19 cellular contexts compared by ENCODE assay signal in the genomic region with DNA sequence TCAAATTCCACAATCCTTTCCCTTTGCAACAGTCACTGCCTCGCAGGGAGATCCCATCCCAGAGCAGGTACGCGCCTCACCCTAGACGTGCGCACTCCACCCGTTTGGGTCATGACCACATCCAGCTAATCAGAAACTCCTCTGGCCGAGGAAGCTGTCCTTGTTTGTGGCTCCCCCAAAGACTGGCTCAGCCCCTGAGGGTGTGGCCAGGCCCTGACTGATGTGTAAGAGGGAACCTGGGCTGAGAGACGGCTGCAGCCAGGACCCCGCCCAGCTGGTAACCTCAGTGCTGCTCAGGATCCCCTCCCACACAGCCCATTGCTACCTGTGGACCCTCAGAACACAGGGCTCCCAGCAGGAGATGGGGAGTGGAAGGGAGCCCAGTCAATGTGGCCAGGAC.
DNase-seq lines count a peak whose midpoint lies in the region; ATAC-seq and TF ChIP-seq lines count a peak whose summit lies in the region.
"Had no signal": no experiment of that assay in that cellular context is flagged by ENCODE, and none has a peak within 500 bp of the region (broad histone marks: within the 10 kb centered on the region; RNA-seq: fewer than 3 reads in every experiment).

No MANE protein-coding gene starts in this region.

- H3K9me2 ChIP-seq in GM23338 (ENCODE audit: insufficient read depth), result 0 out of 2 replicates have a peak, but pooled peaks cover 5% of the 10 kb centered on the region

- H3K27me3 Mint-ChIP-seq in GM23338 (ENCODE audit: insufficient read depth, low read depth, poor library complexity) (no peaks in the 10 kb centered on the region), WTC11 (ENCODE audit: low read depth) (no peaks in the 10 kb centered on the region; the same call in 1 of the 2 replicates)

- H3K9me3 Mint-ChIP-seq in GM23338, result no peaks in the 10 kb centered on the region
- H3K9me3 Mint-ChIP-seq in WTC11, result peaks cover 10% of the 10 kb centered on the region
- H3K9me3 Mint-ChIP-seq: CD4-positive, CD25-positive, alpha-beta regulatory T cell; CD8-positive, alpha-beta T cell had no signal

- ATAC-seq in GM23338 (peak; percentile 45), WTC11 (peak; percentile 65), GM19324 (IDR thresholded peaks at IDR 0.05; ENCODE audit: low FRiP score, unreplicated experiment) (no peak)
- ATAC-seq: CD8-positive, alpha-beta T cell; GM12878; HCT116 had no signal

- no peak for TF ChIP-seq CTCF in GM23338 (conservative IDR thresholded peaks at IDR 0.05; ENCODE audit: low read depth in 2 of 2)
- no peak for TF ChIP-seq CTCF in WTC11 (IDR thresholded peaks at IDR 0.05)

- POLR2A ChIA-PET in WTC11 (lab: Charles Lee), result no interaction called here

- H4K20me1 ChIP-seq in GM23338 (replicated peaks; ENCODE audit: insufficient read depth), result no peaks in the 10 kb centered on the region
- H4K20me1 ChIP-seq: BLaER1 had no signal

- H4K8ac ChIP-seq in neuronal stem cell (ENCODE audit: low read depth, low read length), result no peak overlapping the region

- H3K14ac ChIP-seq in neuronal stem cell (ENCODE audit: low read length), result no peak overlapping the region

- H2BK120ac ChIP-seq in neuronal stem cell (ENCODE audit: low read depth, low read length), result no peak overlapping the region

- H3K27me3 ChIP-seq in GM23338 (ENCODE audit: insufficient read depth), result no peaks in the 10 kb centered on the region
- H3K27me3 ChIP-seq in neuronal stem cell (ENCODE audit: control insufficient read depth in 3 of 3, insufficient read depth in 3 of 3, low read depth in 1 of 3, low read length in 3 of 3), result no peaks in the 10 kb centered on the region
- H3K27me3 ChIP-seq: BLaER1 had no signal

- H2BK15ac ChIP-seq in neuronal stem cell (ENCODE audit: low read length), result no peak overlapping the region

- no peaks in the 10 kb centered on the region for H3K79me2 ChIP-seq in GM23338 (replicated peaks; ENCODE audit: insufficient read depth)

- H3K4me2 ChIP-seq in GM23338 (no peak overlapping the region), neuronal stem cell (ENCODE audit: insufficient read depth, low read length, poor library complexity, severe bottlenecking) (no peak overlapping the region)

- no peak for DNase-seq in GM23338 (ENCODE audit: low spot score)
- DNase-seq in WTC11 (ENCODE audit: low spot score), result no peak
- no peak for DNase-seq in neuronal stem cell (ENCODE audit: low spot score)
- no peak for DNase-seq in iPS-NIHi7 (ENCODE audit: extremely low spot score)
- DNase-seq in HT-29 (ENCODE audit: low spot score), result no peak
- DNase-seq: Caco-2; CD4-positive, CD25-positive, alpha-beta regulatory T cell; DMS 273 treated with DMSO at 0.1 percent for 48 hours; DMS79; EL; GDM1; HFFc6 had no signal

- H2BK12ac ChIP-seq in neuronal stem cell (ENCODE audit: low read length), result no peak overlapping the region

- H4K91ac ChIP-seq in neuronal stem cell (ENCODE audit: low read depth, low read length, poor library complexity), result no peak overlapping the region

- no peak overlapping the region for H3K4me3 Mint-ChIP-seq in GM23338
- H3K4me3 Mint-ChIP-seq in WTC11, result no peak overlapping the region
- H3K4me3 Mint-ChIP-seq: B cell; CD4-positive, CD25-positive, alpha-beta regulatory T cell; CD8-positive, alpha-beta T cell; HFFc6 had no signal

- peaks cover 0 to 3% of the 10 kb centered on the region in 2 donors for H3K9me3 ChIP-seq in neuronal stem cell (replicated peaks in 1 of 2; ENCODE audit: control insufficient read depth in 2 of 2, insufficient read depth in 1 of 2, low read depth in 1 of 2, low read length in 2 of 2)
- H3K9me3 ChIP-seq: Caco-2 had no signal

- H3K36me3 Mint-ChIP-seq in GM23338 (ENCODE audit: low read depth), result no peaks in the 10 kb centered on the region
- no peaks in the 10 kb centered on the region for H3K36me3 Mint-ChIP-seq in WTC11
- H3K36me3 Mint-ChIP-seq: CD4-positive, CD25-positive, alpha-beta regulatory T cell; CD8-positive, alpha-beta T cell had no signal

- no peak overlapping the region for H3K18ac ChIP-seq in neuronal stem cell (ENCODE audit: low read length)

- H3K4me3 ChIP-seq in GM23338 (no peak overlapping the region), neuronal stem cell (ENCODE audit: low read length in 2 of 2) (no peak overlapping the region)
- H3K4me3 ChIP-seq: BLaER1, GM12878 had no signal

- no peaks in the 10 kb centered on the region for H3K79me1 ChIP-seq in neuronal stem cell (ENCODE audit: low read depth, low read length)

- WGBS in neuronal stem cell (ENCODE audit: extremely low coverage in 2 of 2, insufficient read length in 2 of 2, insufficient replicate concordance in 1 of 2), 2 donors, result no CpG with 5 or more reads among the region's 9 CpGs

- H3K27ac ChIP-seq in GM23338 (ENCODE audit: low read depth), result no peak overlapping the region
- H3K27ac ChIP-seq in neuronal stem cell (replicated peaks; ENCODE audit: low read length), result no peak overlapping the region
- H3K27ac ChIP-seq: BLaER1, C4-2B had no signal

- H3K4me1 ChIP-seq in GM23338 (ENCODE audit: insufficient read depth) (no peaks in the 10 kb centered on the region), neuronal stem cell (ENCODE audit: control insufficient read depth in 2 of 2, insufficient read depth in 1 of 2, low read depth in 1 of 2, low read length in 2 of 2) (peaks cover 0 to 2% of the 10 kb centered on the region in 2 donors)
- H3K4me1 ChIP-seq: Caco-2 had no signal

- H2AK5ac ChIP-seq in neuronal stem cell (ENCODE audit: low read depth, low read length), result peak overlapping the region; percentile 25

- H3F3A ChIP-seq in GM23338 (replicated peaks; ENCODE audit: low read depth), result no peaks in the 10 kb centered on the region

- H3K27ac Mint-ChIP-seq in GM23338 (no peak overlapping the region), WTC11 (no peak overlapping the region)
- H3K27ac Mint-ChIP-seq: B cell; CD4-positive, CD25-positive, alpha-beta regulatory T cell; CD8-positive, alpha-beta T cell; HFFc6 had no signal

- H3K9ac ChIP-seq in neuronal stem cell (ENCODE audit: low read depth, low read length, poor library complexity), result peak overlapping the region; percentile 30
- H3K9ac ChIP-seq: BLaER1 had no signal

- H3K4me1 Mint-ChIP-seq in GM23338 (no peaks in the 10 kb centered on the region), WTC11 (no peaks in the 10 kb centered on the region)
- H3K4me1 Mint-ChIP-seq: B cell had no signal

- no peak overlapping the region for H2BK5ac ChIP-seq in neuronal stem cell (ENCODE audit: low read length)

- no peak overlapping the region for H3K4ac ChIP-seq in neuronal stem cell (ENCODE audit: low read length)

- CTCF ChIA-PET in WTC11 (lab: Charles Lee), result no interaction called here

- H3K23ac ChIP-seq in neuronal stem cell (ENCODE audit: low read depth, low read length, poor library complexity), result no peak overlapping the region

- no peaks in the 10 kb centered on the region for H3K36me3 ChIP-seq in GM23338 (ENCODE audit: insufficient read depth)
- H3K36me3 ChIP-seq in neuronal stem cell (replicated peaks in 1 of 2; ENCODE audit: control insufficient read depth in 2 of 2, insufficient read depth in 2 of 2, low read length in 2 of 2), result no peaks in the 10 kb centered on the region
- H3K36me3 ChIP-seq: BLaER1 had no signal

- H2AFZ ChIP-seq in GM23338 (no peak overlapping the region), neuronal stem cell (ENCODE audit: low read length) (no peak overlapping the region)

TF ChIP-seq in GM23338, 12 proteins besides CTCF, POLR2A, EP300 and RAD21 (continues in another document):
- TF ChIP-seq ETS1 (IDR thresholded peaks at IDR 0.05), result no peak

TF ChIP-seq in WTC11, 78 proteins besides CTCF, POLR2A, EP300 and RAD21 (continues in another document):
- TF ChIP-seq, protein P1, sequence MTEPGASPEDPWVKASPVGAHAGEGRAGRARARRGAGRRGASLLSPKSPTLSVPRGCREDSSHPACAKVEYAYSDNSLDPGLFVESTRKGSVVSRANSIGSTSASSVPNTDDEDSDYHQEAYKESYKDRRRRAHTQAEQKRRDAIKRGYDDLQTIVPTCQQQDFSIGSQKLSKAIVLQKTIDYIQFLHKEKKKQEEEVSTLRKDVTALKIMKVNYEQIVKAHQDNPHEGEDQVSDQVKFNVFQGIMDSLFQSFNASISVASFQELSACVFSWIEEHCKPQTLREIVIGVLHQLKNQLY (CRISPR knock-in tag; IDR thresholded peaks at IDR 0.05), result no peak
- TF ChIP-seq ETV6 (CRISPR knock-in tag; IDR thresholded peaks at IDR 0.05), result no peak
- TF ChIP-seq, protein P2, sequence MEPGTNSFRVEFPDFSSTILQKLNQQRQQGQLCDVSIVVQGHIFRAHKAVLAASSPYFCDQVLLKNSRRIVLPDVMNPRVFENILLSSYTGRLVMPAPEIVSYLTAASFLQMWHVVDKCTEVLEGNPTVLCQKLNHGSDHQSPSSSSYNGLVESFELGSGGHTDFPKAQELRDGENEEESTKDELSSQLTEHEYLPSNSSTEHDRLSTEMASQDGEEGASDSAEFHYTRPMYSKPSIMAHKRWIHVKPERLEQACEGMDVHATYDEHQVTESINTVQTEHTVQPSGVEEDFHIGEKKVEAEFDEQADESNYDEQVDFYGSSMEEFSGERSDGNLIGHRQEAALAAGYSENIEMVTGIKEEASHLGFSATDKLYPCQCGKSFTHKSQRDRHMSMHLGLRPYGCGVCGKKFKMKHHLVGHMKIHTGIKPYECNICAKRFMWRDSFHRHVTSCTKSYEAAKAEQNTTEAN (CRISPR knock-in tag; IDR thresholded peaks at IDR 0.05), result no peak
- TF ChIP-seq, protein P3, sequence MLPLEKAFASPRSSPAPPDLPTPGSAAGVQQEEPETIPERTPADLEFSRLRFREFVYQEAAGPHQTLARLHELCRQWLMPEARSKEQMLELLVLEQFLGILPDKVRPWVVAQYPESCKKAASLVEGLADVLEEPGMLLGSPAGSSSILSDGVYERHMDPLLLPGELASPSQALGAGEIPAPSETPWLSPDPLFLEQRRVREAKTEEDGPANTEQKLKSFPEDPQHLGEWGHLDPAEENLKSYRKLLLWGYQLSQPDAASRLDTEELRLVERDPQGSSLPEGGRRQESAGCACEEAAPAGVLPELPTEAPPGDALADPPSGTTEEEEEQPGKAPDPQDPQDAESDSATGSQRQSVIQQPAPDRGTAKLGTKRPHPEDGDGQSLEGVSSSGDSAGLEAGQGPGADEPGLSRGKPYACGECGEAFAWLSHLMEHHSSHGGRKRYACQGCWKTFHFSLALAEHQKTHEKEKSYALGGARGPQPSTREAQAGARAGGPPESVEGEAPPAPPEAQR (CRISPR knock-in tag; IDR thresholded peaks at IDR 0.05), result no peak
- TF ChIP-seq JUN (CRISPR knock-in tag; IDR thresholded peaks at IDR 0.05), result no peak
- TF ChIP-seq SMAD3 (CRISPR knock-in tag; IDR thresholded peaks at IDR 0.05; ENCODE audit: borderline replicate concordance), result no peak
- no peak for TF ChIP-seq ZNF232 (CRISPR knock-in tag; IDR thresholded peaks at IDR 0.05)
- no peak for TF ChIP-seq ZBTB21 (CRISPR knock-in tag; IDR thresholded peaks at IDR 0.05; ENCODE audit: borderline replicate concordance)
